ENCODE assay signal across 8 cellular contexts in genomic region chr2:191020742-191021381, GRCh38. TPM values are rescaled to one million over a fixed set of nuclear protein-coding genes. Genes with fewer than 3 reads are reported as not detected.
DNase-seq lines count a peak whose midpoint lies in the region; ATAC-seq and TF ChIP-seq lines count a peak whose summit lies in the region.

No MANE protein-coding gene starts in this region.

- peaks cover 6% of the 10 kb centered on the region for H3K27me3 Mint-ChIP-seq in mesothelial cell of epicardium (ENCODE audit: low read depth)

- TF ChIP-seq CTCF in breast epithelium (IDR thresholded peaks at IDR 0.05) = no peak
- no peak for TF ChIP-seq CTCF in left lung (IDR thresholded peaks at IDR 0.05)
- no peak for TF ChIP-seq CTCF in mesothelial cell of epicardium (IDR thresholded peaks at IDR 0.05; ENCODE audit: unreplicated experiment)

- intact Hi-C loops in breast epithelium (cut with DNase I; ENCODE audit: low total_unique reads) (no loop called here), left lung (cut with DNase I) (no loop called here)

- peak overlapping the region; percentile 65 to 79 (median 68) for H3K4me3 ChIP-seq in BLaER1 treated with 17β-estradiol and CSF1 and Interleukin-3, amounts not matched to agents 10 nM and 100 nM
- H3K4me3 ChIP-seq in breast epithelium (peak overlapping the region; percentile 72 to 82 (median 76)), left lung (peak overlapping the region; percentile 61 to 70), subcutaneous abdominal adipose tissue (ENCODE audit: low read depth in 1 of 5, low read length in 5 of 5) (peak overlapping the region; percentile 86 to 98 (median 90))

- peak overlapping the region; percentile 84 to 93 (median 89) for H3K9ac ChIP-seq in BLaER1 treated with 17β-estradiol and CSF1 and Interleukin-3, amounts not matched to agents 10 nM and 100 nM
- H3K9ac ChIP-seq in subcutaneous abdominal adipose tissue (ENCODE audit: low read length in 5 of 5) = peak overlapping the region; percentile 93 to 99 (median 98)

- no peaks in the 10 kb centered on the region for H3K36me3 Mint-ChIP-seq in mesothelial cell of epicardium

- peak; percentile 4 for ATAC-seq in GM19025 (IDR thresholded peaks at IDR 0.05; ENCODE audit: low read depth, unreplicated experiment)
- ATAC-seq in HG03135 (IDR thresholded peaks at IDR 0.05; ENCODE audit: unreplicated experiment) = peak; percentile 15
- ATAC-seq in left lung = peak; percentile 64

- DNase-seq in RPMI7951 (ENCODE audit: low read depth) (peak; percentile 71), breast epithelium (ENCODE audit: low spot score in 2 of 2) (no peak), left lung (no peak), mesothelial cell of epicardium (ENCODE audit: low spot score in 2 of 2, unreplicated experiment in 2 of 2) (no peak)

- H3K36me3 ChIP-seq in BLaER1 treated with 17β-estradiol and CSF1 and Interleukin-3, amounts not matched to agents 10 nM and 100 nM = no peaks in the 10 kb centered on the region
- no peaks in the 10 kb centered on the region for H3K36me3 ChIP-seq in breast epithelium
- no peaks in the 10 kb centered on the region for H3K36me3 ChIP-seq in left lung
- no peaks in the 10 kb centered on the region for H3K36me3 ChIP-seq in subcutaneous abdominal adipose tissue (ENCODE audit: control insufficient read depth in 5 of 5, insufficient read depth in 5 of 5, low read length in 5 of 5)

- peak overlapping the region; percentile 84 to 99 (median 91) for H3K4me2 ChIP-seq in BLaER1 treated with 17β-estradiol and CSF1 and Interleukin-3, amounts not matched to agents 10 nM and 100 nM

- no peaks in the 10 kb centered on the region for H3K9me3 Mint-ChIP-seq in mesothelial cell of epicardium

- H3K27ac Mint-ChIP-seq in mesothelial cell of epicardium = no peak overlapping the region

- TF ChIP-seq POLR2A in breast epithelium (IDR thresholded peaks at IDR 0.05) = no peak

- peak overlapping the region; percentile 83 to 98 (median 95) for H3K27ac ChIP-seq in BLaER1 treated with 17β-estradiol and CSF1 and Interleukin-3, amounts not matched to agents 10 nM and 100 nM
- H3K27ac ChIP-seq in breast epithelium (peak overlapping the region; percentile 88 to 93), left lung (peak overlapping the region; percentile 95 to 96), subcutaneous abdominal adipose tissue (ENCODE audit: low read depth, low read length) (peak overlapping the region; percentile 100)

- H3K4me1 Mint-ChIP-seq in mesothelial cell of epicardium = peaks cover 2% of the 10 kb centered on the region

- H3K27me3 ChIP-seq in BLaER1 treated with 17β-estradiol and CSF1 and Interleukin-3, amounts not matched to agents 10 nM and 100 nM = no peaks in the 10 kb centered on the region
- H3K27me3 ChIP-seq in breast epithelium (no peaks in the 10 kb centered on the region), left lung (no peaks in the 10 kb centered on the region), subcutaneous abdominal adipose tissue (ENCODE audit: control insufficient read depth in 5 of 5, insufficient read depth in 4 of 5, low read length in 5 of 5) (no peaks in the 10 kb centered on the region)

- no peaks in the 10 kb centered on the region; a peak in 1 of 22 replicates for H3K9me3 ChIP-seq in BLaER1 treated with 17β-estradiol and CSF1 and Interleukin-3, amounts not matched to agents 10 nM and 100 nM (replicated peaks in 1 of 11)
- H3K9me3 ChIP-seq in breast epithelium (no peaks in the 10 kb centered on the region), left lung (no peaks in the 10 kb centered on the region), subcutaneous abdominal adipose tissue (ENCODE audit: control insufficient read depth in 5 of 5, low read length in 5 of 5) (no peaks in the 10 kb centered on the region)

- no peaks in the 10 kb centered on the region for H4K20me1 ChIP-seq in BLaER1 treated with 17β-estradiol and CSF1 and Interleukin-3, amounts not matched to agents 10 nM and 100 nM

- H3K4me3 Mint-ChIP-seq in mesothelial cell of epicardium = no peak overlapping the region

- peaks cover 19 to 68% (median 32%) of the 10 kb centered on the region in 10 experiments for H3K4me1 ChIP-seq in BLaER1 treated with 17β-estradiol and CSF1 and Interleukin-3, amounts not matched to agents 10 nM and 100 nM
- H3K4me1 ChIP-seq in breast epithelium (peaks cover 0 to 6% of the 10 kb centered on the region in 2 donors), left lung (peaks cover 0 to 41% of the 10 kb centered on the region in 2 donors), subcutaneous abdominal adipose tissue (ENCODE audit: control insufficient read depth in 5 of 5, insufficient read depth in 5 of 5, low read length in 5 of 5) (peaks cover 4 to 16% (median 13%) of the 10 kb centered on the region in 5 donors)

RNA-seq across cellular contexts. Expression of gene STAT1, which starts 6.9 kb away (rescaled TPM):
- total RNA-seq in RPMI7951 (2014; rRNA removed; shearing (Covaris generic)) = 86.4 and 101 TPM in 2 replicates
- 10 to 100 TPM; 44.2 to 79.6 (median 59.4) TPM for total RNA-seq in breast epithelium
- 100 to 1,000 TPM; 118 to 144 TPM for total RNA-seq in left lung
- total RNA-seq in mesothelial cell of epicardium = 100 to 106 TPM (median 100 TPM) in 3 replicates

Comparison
In these comparisons a context has a peak if more than half of its experiments do, and no peak if none do; other contexts are left out.
1. ATAC-seq: peak in every context shown above with its lines; median percentile 64 in left lung; 15 in HG03135; 4 in GM19025.